ENCODE assay signal across 1 cellular context in genomic region chr10:29926649-29927048, GRCh38.
TF ChIP-seq lines count a peak whose summit lies in the region.

No MANE protein-coding gene starts in this region.

TF ChIP-seq in liver, 16 proteins besides CTCF, POLR2A, EP300 and RAD21 (continued from another document):
- TF ChIP-seq MAX (IDR thresholded peaks at IDR 0.05) (peak; percentile 63), TAF1 (conservative IDR thresholded peaks at IDR 0.05) (no peak)
